18 cellular contexts compared by ENCODE assay signal in genomic region chr12:113318900-113319628, GRCh38. TPM values are rescaled to one million over a fixed set of nuclear protein-coding genes. Genes with fewer than 3 reads are reported as not detected.
DNase-seq lines count a peak whose midpoint lies in the region; ATAC-seq, FAIRE-seq and TF ChIP-seq lines count a peak whose summit lies in the region.
"Had no signal": no experiment of that assay in that cellular context is flagged by ENCODE, and none has a peak within 500 bp of the region (broad histone marks: within the 10 kb centered on the region; RNA-seq: fewer than 3 reads in every experiment).

No MANE protein-coding gene starts in this region.

- ATAC-seq in K562 (no peak), HG03280 (IDR thresholded peaks at IDR 0.05; ENCODE audit: unreplicated experiment) (no peak), HG03039 (IDR thresholded peaks at IDR 0.05; ENCODE audit: unreplicated experiment) (no peak)

- peaks cover 23% of the 10 kb centered on the region for H3K36me3 Mint-ChIP-seq in nephron progenitor cell (ENCODE audit: low read depth)
- peaks cover 44% of the 10 kb centered on the region for H3K36me3 Mint-ChIP-seq in activated T-helper 1 cell treated with anti-CD3 and anti-CD28 coated beads, Interleukin-12 subunit alpha, Interleukin-12 subunit beta, Interleukin-2, Interleukin-4 antibody, amounts not matched to agents 30 ng/mL and 10 ng/mL and 1 ng/mL, durations not matched to agents 14 hours and 24 hours and 36 hours (ENCODE audit: low read depth)

- no peak overlapping the region for H3K4me3 Mint-ChIP-seq in nephron progenitor cell
- H3K4me3 Mint-ChIP-seq in activated T-helper 1 cell treated with anti-CD3 and anti-CD28 coated beads, Interleukin-12 subunit alpha, Interleukin-12 subunit beta, Interleukin-2, Interleukin-4 antibody, amounts not matched to agents 30 ng/mL and 10 ng/mL and 1 ng/mL, durations not matched to agents 14 hours and 24 hours and 36 hours = no peak overlapping the region
- H3K4me3 Mint-ChIP-seq: HFFc6 had no signal

- CTCF ChIA-PET in HEK293 (lab: Yijun Ruan, JAX) = interaction anchor here (1.3 kb wide), 1 partner anchor 106 kb away, joined by 6 read pairs; no protein-coding TSS in a partner anchor
- CTCF ChIA-PET in K562 (lab: Yijun Ruan, JAX; ENCODE audit: low intra/inter-chr PET ratio) = no interaction called here

- peak overlapping the region; percentile 84 for H3K27ac Mint-ChIP-seq in nephron progenitor cell
- H3K27ac Mint-ChIP-seq in activated T-helper 1 cell treated with anti-CD3 and anti-CD28 coated beads, Interleukin-12 subunit alpha, Interleukin-12 subunit beta, Interleukin-2, Interleukin-4 antibody, amounts not matched to agents 30 ng/mL and 10 ng/mL and 1 ng/mL, durations not matched to agents 14 hours and 24 hours and 36 hours = no peak overlapping the region
- H3K27ac Mint-ChIP-seq: HFFc6 had no signal

- TF ChIP-seq CTCF in HEK293 (tag by site-specific recombination; IDR thresholded peaks at IDR 0.05) = no peak
- TF ChIP-seq CTCF in K562 (IDR thresholded peaks at IDR 0.05 in 2 of 3, conservative IDR thresholded peaks at IDR 0.05 in 1 of 3; ENCODE audit: insufficient read depth in 2 of 3, low read depth in 1 of 3, low read length in 3 of 3) = no peak
- no peak for TF ChIP-seq CTCF in nephron progenitor cell (IDR thresholded peaks at IDR 0.05)

- intact Hi-C loops in K562 (cut with micrococcal nuclease) = no loop called here
- intact Hi-C loops in activated T-helper 1 cell treated with anti-CD3 and anti-CD28 coated beads, Interleukin-12 subunit alpha, Interleukin-12 subunit beta, Interleukin-2, Interleukin-4 antibody, amounts not matched to agents 30 ng/mL and 10 ng/mL and 1 ng/mL, durations not matched to agents 14 hours and 24 hours and 36 hours (cut with micrococcal nuclease) = no loop called here

- H3K9me1 ChIP-seq in K562 (ENCODE audit: control insufficient read depth, insufficient read depth, low read length) = peaks cover 4% of the 10 kb centered on the region

- DNase-seq in D341Med (ENCODE audit: low spot score) = peak; percentile 11
- no peak for DNase-seq in K562 (ENCODE audit: extremely low read depth in 1 of 4, low spot score in 3 of 4)
- no peak for DNase-seq in nephron progenitor cell
- DNase-seq in activated T-helper 1 cell treated with anti-CD3 and anti-CD28 coated beads, Interleukin-12 subunit alpha, Interleukin-12 subunit beta, Interleukin-2, Interleukin-4 antibody, amounts not matched to agents 30 ng/mL and 10 ng/mL and 1 ng/mL, durations not matched to agents 14 hours and 24 hours and 36 hours (ENCODE audit: low spot score) = no peak
- DNase-seq in NK-92 treated with Interleukin-12 subunit alpha and Interleukin-12 subunit beta, amount 100 ng/mL, for 24 hours (lab: John Stamatoyannopoulos, UW) = no peak
- DNase-seq: C1 segment of cervical spinal cord, DMS53, HFFc6, NCI-H1105, NCI-H2029 treated with DMSO at 0.1 percent for 48 hours, NCI-H345, NCI-H524, NCI-H82, Right ventricle myocardium superior had no signal

- no TSS peak for BruUV-seq in K562 (replicated peaks; lab: Mats Ljungman, UMichigan)

- TF ChIP-seq RAD21 in K562 (CRISPR knock-in tag; conservative IDR thresholded peaks at IDR 0.05 in 1 of 2, IDR thresholded peaks at IDR 0.05 in 1 of 2) = no peak

- no peak for FAIRE-seq in K562 (lab: Jason Lieb, UNC)
- FAIRE-seq: H54 had no signal

- H3K36me3 ChIP-seq in HEK293 (ENCODE audit: control insufficient read depth in 2 of 2, insufficient read depth in 1 of 2, low read length in 2 of 2) = peaks cover 0 to 27% of the 10 kb centered on the region in 2 experiments; a peak in 1 of 3 replicates
- peaks cover 74% of the 10 kb centered on the region for H3K36me3 ChIP-seq in K562 (ENCODE audit: control insufficient read depth, insufficient read depth, low read length)

- no peaks in the 10 kb centered on the region for H3K79me2 ChIP-seq in K562 (ENCODE audit: control insufficient read depth, insufficient read depth, low read length)

- peaks cover 3% of the 10 kb centered on the region for H3K27me3 Mint-ChIP-seq in nephron progenitor cell (ENCODE audit: low read depth, poor library complexity)
- no peaks in the 10 kb centered on the region for H3K27me3 Mint-ChIP-seq in activated T-helper 1 cell treated with anti-CD3 and anti-CD28 coated beads, Interleukin-12 subunit alpha, Interleukin-12 subunit beta, Interleukin-2, Interleukin-4 antibody, amounts not matched to agents 30 ng/mL and 10 ng/mL and 1 ng/mL, durations not matched to agents 14 hours and 24 hours and 36 hours (ENCODE audit: insufficient read depth)

- H2AFZ ChIP-seq in K562 (ENCODE audit: low read depth, low read length) = no peak overlapping the region

- H3K4me3 ChIP-seq in HEK293 (ENCODE audit: low read depth, low read length) (no peak overlapping the region), K562 (no peak overlapping the region)

- in situ Hi-C loops in K562 (cut with MboI) = loop anchor here (10.0 kb wide), 1 partner anchor 596 kb away; no protein-coding TSS in a partner anchor

- no peaks in the 10 kb centered on the region for H3K4me1 ChIP-seq in HEK293 (ENCODE audit: control insufficient read depth, insufficient read depth, low read length)
- peaks cover 7 to 11% of the 10 kb centered on the region in 2 experiments for H3K4me1 ChIP-seq in K562 (replicated peaks in 1 of 2; ENCODE audit: control insufficient read depth in 2 of 2, insufficient read depth in 2 of 2, low read length in 2 of 2)

- H4K20me1 ChIP-seq in K562 (replicated peaks; ENCODE audit: control insufficient read depth, insufficient read depth, low read length) = no peaks in the 10 kb centered on the region

- no peak overlapping the region for H3K9ac ChIP-seq in K562 (ENCODE audit: insufficient read depth in 1 of 2, low read depth in 2 of 2, low read length in 2 of 2)

- 91% methylated on average over 13 of the region's 15 CpGs for WGBS in K562 (ENCODE audit: insufficient coverage, low coverage, missing lambda C conversion rate)

- H3K4me1 Mint-ChIP-seq in nephron progenitor cell = peaks cover 4% of the 10 kb centered on the region
- peaks cover 4% of the 10 kb centered on the region for H3K4me1 Mint-ChIP-seq in activated T-helper 1 cell treated with anti-CD3 and anti-CD28 coated beads, Interleukin-12 subunit alpha, Interleukin-12 subunit beta, Interleukin-2, Interleukin-4 antibody, amounts not matched to agents 30 ng/mL and 10 ng/mL and 1 ng/mL, durations not matched to agents 14 hours and 24 hours and 36 hours (ENCODE audit: low read depth)

- no peak overlapping the region for H3K4me2 ChIP-seq in K562 (ENCODE audit: insufficient read depth, low read length)

- peaks cover 15% of the 10 kb centered on the region for H3K9me3 Mint-ChIP-seq in nephron progenitor cell
- no peaks in the 10 kb centered on the region for H3K9me3 Mint-ChIP-seq in activated T-helper 1 cell treated with anti-CD3 and anti-CD28 coated beads, Interleukin-12 subunit alpha, Interleukin-12 subunit beta, Interleukin-2, Interleukin-4 antibody, amounts not matched to agents 30 ng/mL and 10 ng/mL and 1 ng/mL, durations not matched to agents 14 hours and 24 hours and 36 hours
- H3K9me3 Mint-ChIP-seq: HFFc6 had no signal

- H3K9me3 ChIP-seq in HEK293 (ENCODE audit: control insufficient read depth, insufficient read depth, low read depth, low read length) = no peaks in the 10 kb centered on the region
- H3K9me3 ChIP-seq in K562 (replicated peaks; ENCODE audit: control insufficient read depth, insufficient read depth, low read depth, low read length) = no peaks in the 10 kb centered on the region

- no peak for TF ChIP-seq EP300 in K562 (IDR thresholded peaks at IDR 0.05; ENCODE audit: low read length)

- H3K27me3 ChIP-seq in K562 (ENCODE audit: control insufficient read depth in 2 of 2, insufficient read depth in 2 of 2, low read length in 2 of 2) = no peaks in the 10 kb centered on the region

- no peak for TF ChIP-seq POLR2A in K562 (conservative IDR thresholded peaks at IDR 0.05)

- H3K27ac ChIP-seq in HEK293 (ENCODE audit: extremely low read depth, low read depth, low read length) (no peak overlapping the region), K562 (ENCODE audit: extremely low read depth, low read depth, low read length) (no peak overlapping the region)

- POLR2A ChIA-PET in HEK293 (lab: Yijun Ruan, JAX) = interaction anchor here (0.8 kb wide), 1 partner anchor 16 kb away, joined by 3 read pairs; the partner anchor contains the start of gene SLC8B1
- POLR2A ChIA-PET in K562 (lab: Yijun Ruan, JAX) = no interaction called here

RNA-seq across cellular contexts. Expression of gene SLC8B1, which starts 15.8 kb away (rescaled TPM):
- total RNA-seq in K562 (2011; cell fraction: chromatin; rRNA removed; ENCODE audit: low replicate concordance) = 58.8 and 108 TPM in 2 replicates
- total RNA-seq in K562 (2011; cell fraction: nucleolus; rRNA removed) = 66.5 and 71.5 TPM in 2 replicates
- total RNA-seq in K562 (2011; cell fraction: nucleoplasm; rRNA removed) = 58.5 and 61.2 TPM in 2 replicates
- total RNA-seq in K562 (2014; rRNA removed) (18.5 and 26.3 TPM in 2 replicates), K562 (2014; rRNA removed; fragmentation: Illumina TruSeq; extraction: Trizol) (12.6 and 18.1 TPM in 2 replicates), K562 (2015; rRNA removed; fragmentation: Illumina TruSeq; extraction: Trizol) (21.0 and 21.2 TPM in 2 replicates), K562 (2021) (31.8 and 34.1 TPM in 2 replicates)
- polyA plus RNA-seq in K562 (2011; rRNA removed) (18.2 and 25.0 TPM in 2 replicates), K562 (2014; fragmentation: Illumina TruSeq; extraction: Trizol) (23.0 and 24.1 TPM in 2 replicates), K562 (2014; fragmentation: Nextera tagmentation; extraction: Ambion mirVana) (under 1 TPM; 0.86 to 0.87 TPM), K562 (2014; rRNA removed) (25.2 and 26.5 TPM in 2 replicates)
- 35.8 and 50.0 TPM in 2 replicates for polyA plus RNA-seq in K562 (2011; cell fraction: cytosol; rRNA removed)
- 70.2 and 99.8 TPM in 2 replicates for polyA plus RNA-seq in K562 (2011; cell fraction: nucleus; rRNA removed)
- 20.5 and 24.5 TPM in 2 replicates for polyA plus RNA-seq in K562 (2012)
- polyA minus RNA-seq in K562 (2011; rRNA and poly(A)+ RNA removed) = 19.1 and 29.2 TPM in 2 replicates
- polyA minus RNA-seq in K562 (2011; cell fraction: cytosol; rRNA and poly(A)+ RNA removed) = 18.6 and 20.4 TPM in 2 replicates
- polyA minus RNA-seq in K562 (2011; cell fraction: nucleus; rRNA and poly(A)+ RNA removed) = 27.6 and 36.0 TPM in 2 replicates
- total RNA-seq in activated T-helper 1 cell treated with anti-CD3 and anti-CD28 coated beads, Interleukin-12 subunit alpha, Interleukin-12 subunit beta, Interleukin-2, Interleukin-4 antibody, amounts not matched to agents 30 ng/mL and 10 ng/mL and 1 ng/mL, durations not matched to agents 14 hours and 24 hours and 36 hours = 21.2 TPM in 2 replicates

RNA-seq across cellular contexts. Expression of gene PLBD2, which starts 39.3 kb away (rescaled TPM):
- 26.2 and 43.8 TPM in 2 replicates for total RNA-seq in K562 (2011; cell fraction: chromatin; rRNA removed; ENCODE audit: low replicate concordance)
- total RNA-seq in K562 (2011; cell fraction: nucleolus; rRNA removed) = 42.6 and 46.5 TPM in 2 replicates
- 41.1 and 61.7 TPM in 2 replicates for total RNA-seq in K562 (2011; cell fraction: nucleoplasm; rRNA removed)
- 7.2 and 9.1 TPM in 2 replicates for total RNA-seq in K562 (2014; rRNA removed)
- 1.3 and 2.4 TPM in 2 replicates for total RNA-seq in K562 (2014; rRNA removed; fragmentation: Illumina TruSeq; extraction: Trizol)
- total RNA-seq in K562 (2015; rRNA removed; fragmentation: Illumina TruSeq; extraction: Trizol) = 4.1 and 4.4 TPM in 2 replicates
- total RNA-seq in K562 (2021) = 33.1 and 37.4 TPM in 2 replicates
- polyA plus RNA-seq in K562 (2011; rRNA removed) = 5.5 and 7.8 TPM in 2 replicates
- polyA plus RNA-seq in K562 (2011; cell fraction: cytosol; rRNA removed) = 11.4 and 15.3 TPM in 2 replicates
- 8.5 and 11.2 TPM in 2 replicates for polyA plus RNA-seq in K562 (2011; cell fraction: nucleus; rRNA removed)
- polyA plus RNA-seq in K562 (2012) = 18.7 and 28.0 TPM in 2 replicates
- polyA plus RNA-seq in K562 (2014; fragmentation: Illumina TruSeq; extraction: Trizol) = 31.3 and 33.7 TPM in 2 replicates
- 1 to 10 TPM; 5.0 to 6.0 TPM for polyA plus RNA-seq in K562 (2014; fragmentation: Nextera tagmentation; extraction: Ambion mirVana)
- polyA plus RNA-seq in K562 (2014; rRNA removed) = 16.4 and 17.6 TPM in 2 replicates
- 7.4 and 11.0 TPM in 2 replicates for polyA minus RNA-seq in K562 (2011; rRNA and poly(A)+ RNA removed)
- 21.5 and 26.5 TPM in 2 replicates for polyA minus RNA-seq in K562 (2011; cell fraction: cytosol; rRNA and poly(A)+ RNA removed)
- polyA minus RNA-seq in K562 (2011; cell fraction: nucleus; rRNA and poly(A)+ RNA removed) = 6.9 and 7.3 TPM in 2 replicates
- 15.3 and 16.3 TPM in 2 replicates for total RNA-seq in activated T-helper 1 cell treated with anti-CD3 and anti-CD28 coated beads, Interleukin-12 subunit alpha, Interleukin-12 subunit beta, Interleukin-2, Interleukin-4 antibody, amounts not matched to agents 30 ng/mL and 10 ng/mL and 1 ng/mL, durations not matched to agents 14 hours and 24 hours and 36 hours
